26 cellular contexts compared by ENCODE assay signal in genomic region chr11:125295922-125296321, GRCh38.
DNase-seq lines count a peak whose midpoint lies in the region; TF ChIP-seq lines count a peak whose summit lies in the region.
"Had no signal": no experiment of that assay in that cellular context is flagged by ENCODE, and none has a peak within 500 bp of the region (broad histone marks: within the 10 kb centered on the region; RNA-seq: fewer than 3 reads in every experiment).

No MANE protein-coding gene starts in this region.

- TF ChIP-seq POLR2A in thyroid gland (IDR thresholded peaks at IDR 0.05), result no peak

- intact Hi-C loops in thyroid gland (cut with DNase I), result no loop called here

- H3K4me1 Mint-ChIP-seq in osteocyte (ENCODE audit: unreplicated experiment), result peaks cover 57% of the 10 kb centered on the region
- H3K4me1 Mint-ChIP-seq: B cell had no signal

- no peaks in the 10 kb centered on the region for H3K9me3 Mint-ChIP-seq in osteocyte (ENCODE audit: unreplicated experiment)
- H3K9me3 Mint-ChIP-seq: CD8-positive, alpha-beta T cell; H9 had no signal

- WGBS in thyroid gland, 2 donors, result 27 to 35% methylated on average over 6 of the region's 6 CpGs

- no peaks in the 10 kb centered on the region for H3K36me3 ChIP-seq in right atrium auricular region
- no peaks in the 10 kb centered on the region for H3K36me3 ChIP-seq in thyroid gland

- peaks cover 24% of the 10 kb centered on the region for H3K36me3 Mint-ChIP-seq in osteocyte (ENCODE audit: unreplicated experiment)
- H3K36me3 Mint-ChIP-seq: CD8-positive, alpha-beta T cell had no signal

- peak overlapping the region; percentile 11 for H3K27ac Mint-ChIP-seq in osteocyte (ENCODE audit: unreplicated experiment)
- H3K27ac Mint-ChIP-seq: B cell; CD8-positive, alpha-beta T cell; H9 had no signal

- H3K27me3 Mint-ChIP-seq in osteocyte (ENCODE audit: unreplicated experiment), result no peaks in the 10 kb centered on the region

- peak; percentile 37 for DNase-seq in fibroblast of the aortic adventitia (ENCODE audit: low read depth)
- DNase-seq in right atrium auricular region (ENCODE audit: low spot score), result peak; percentile 80
- no peak for DNase-seq in osteocyte (ENCODE audit: extremely low spot score, unreplicated experiment)
- DNase-seq in thyroid gland, result peak; percentile 63 to 67
- DNase-seq in NCI-H2227 (lab: John Stamatoyannopoulos, UW; ENCODE audit: unreplicated experiment), result no peak
- DNase-seq in NCI-H1694 (lab: John Stamatoyannopoulos, UW), result no peak
- no peak for DNase-seq in stimulated activated naive CD4-positive, alpha-beta T cell (lab: John Stamatoyannopoulos, UW)
- DNase-seq: CD8-positive, alpha-beta T cell; DMS 273 treated with DMSO at 0.1 percent for 48 hours; DMS79; EL; GDM1; H9; Kasumi-1; NCI-H1092 treated with DMSO at 0.1 percent for 48 hours; NCI-H1436 treated with DMSO at 0.1 percent for 48 hours; NCI-H1930; NCI-H2107; NCI-H446; NCI-H524 treated with DMSO at 0.1 percent for 48 hours; NCI-H774; PC-3 had no signal

- peaks cover 0 to 9% of the 10 kb centered on the region in 2 donors for H3K4me1 ChIP-seq in right atrium auricular region
- H3K4me1 ChIP-seq in thyroid gland, result peaks cover 8 to 30% of the 10 kb centered on the region in 2 donors

- TF ChIP-seq CTCF in fibroblast of the aortic adventitia (IDR thresholded peaks at IDR 0.05; ENCODE audit: insufficient read depth, low read length) (no peak), right atrium auricular region (IDR thresholded peaks at IDR 0.05) (no peak), osteocyte (IDR thresholded peaks at IDR 0.05) (no peak), thyroid gland (IDR thresholded peaks at IDR 0.05) (no peak)

- H3K4me3 Mint-ChIP-seq in osteocyte (ENCODE audit: unreplicated experiment), result no peak overlapping the region
- H3K4me3 Mint-ChIP-seq: B cell; CD8-positive, alpha-beta T cell; H9 had no signal

- no peaks in the 10 kb centered on the region for H3K27me3 ChIP-seq in right atrium auricular region
- H3K27me3 ChIP-seq in thyroid gland, result no peaks in the 10 kb centered on the region

- no peaks in the 10 kb centered on the region for H3K9me3 ChIP-seq in right atrium auricular region
- H3K9me3 ChIP-seq in thyroid gland, result no peaks in the 10 kb centered on the region

- H3K27ac ChIP-seq in right atrium auricular region (peak overlapping the region in 1 of 2 donors; percentile 34), thyroid gland (peak overlapping the region; percentile 31 to 72 (median 64))
- H3K27ac ChIP-seq: C4-2B had no signal

- H3K4me3 ChIP-seq in fibroblast of the aortic adventitia (ENCODE audit: low read depth, low read length) (no peak overlapping the region), right atrium auricular region (no peak overlapping the region), thyroid gland (replicated peaks in 1 of 3) (no peak overlapping the region)
- H3K4me3 ChIP-seq: GM12878, K562 had no signal

Comparison
In these comparisons a context has a peak if more than half of its experiments do, and no peak if none do; other contexts are left out.
1. DNase-seq: peak in fibroblast of the aortic adventitia (single experiment), right atrium auricular region (single experiment) and thyroid gland (2 of 2); none in osteocyte (single experiment), NCI-H2227 (single experiment), NCI-H1694 (single experiment) and stimulated activated naive CD4-positive, alpha-beta T cell (0 of 6).